ENCODE assay signal across 13 cellular contexts in the genomic region with DNA sequence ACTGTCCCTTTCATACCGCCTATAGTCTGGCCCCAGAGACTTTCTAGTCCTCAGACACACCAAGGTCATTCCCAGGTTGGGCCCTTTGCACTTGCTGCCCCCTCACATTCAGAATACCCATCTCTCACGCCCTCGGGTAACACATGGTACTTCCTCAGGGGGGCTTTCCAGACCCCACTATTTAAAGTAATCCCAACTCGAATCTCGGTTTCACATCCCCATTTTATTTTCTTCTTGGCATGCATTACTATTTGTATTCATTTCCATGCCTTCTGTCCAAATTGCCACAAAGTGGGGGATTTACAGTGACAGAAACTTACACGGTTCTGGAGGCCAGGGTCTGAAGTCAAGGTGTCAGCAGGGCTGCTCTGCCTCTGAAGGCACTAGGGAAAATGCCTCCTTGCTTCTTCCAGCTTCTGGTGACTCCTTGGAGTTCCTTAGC. TPM values are rescaled to one million over a fixed set of nuclear protein-coding genes. Genes with fewer than 3 reads are reported as not detected.
A peak's percentile ranks its signal among the peaks of the same experiment; 100 is the strongest.
DNase-seq lines count a peak whose midpoint lies in the region; ATAC-seq and TF ChIP-seq lines count a peak whose summit lies in the region.
"Had no signal": no experiment of that assay in that cellular context is flagged by ENCODE, and none has a peak within 500 bp of the region (broad histone marks: within the 10 kb centered on the region; RNA-seq: fewer than 3 reads in every experiment).

No MANE protein-coding gene starts in this region.

- peaks cover 4% of the 10 kb centered on the region for H3K27me3 Mint-ChIP-seq in neural progenitor cell (ENCODE audit: insufficient read depth, low read depth)

- peak; percentile 18 for TF ChIP-seq POLR2A in GM18951 (IDR thresholded peaks at IDR 0.05; ENCODE audit: extremely low read depth, insufficient read depth, insufficient read length)

- H3K4me2 ChIP-seq in neural progenitor cell (no peak overlapping the region), Karpas-422 (ENCODE audit: low read depth, low read length, poor library complexity, severe bottlenecking) (no peak overlapping the region)

- H3K79me2 ChIP-seq in neural progenitor cell (ENCODE audit: low read depth): no peaks in the 10 kb centered on the region
- H3K79me2 ChIP-seq in Karpas-422 (ENCODE audit: low read length): no peaks in the 10 kb centered on the region

- DNase-seq in neural progenitor cell (ENCODE audit: low spot score) (no peak), Karpas-422 (no peak), mesenteric fat pad (ENCODE audit: low spot score) (no peak)
- DNase-seq in stimulated activated CD4-positive, alpha-beta T cell treated with anti-CD3 and anti-CD28 coated beads, Interleukin-1b, Interleukin-23, amount 100 ng/mL, for 48 hours: no peak
- DNase-seq: activated B cell treated with CpG ODN at 0.5 μM for 24 hours, DMS79 treated with DMSO at 0.1 percent for 48 hours, GOT3 had no signal

- H3K9me2 ChIP-seq in Karpas-422 (replicated peaks; ENCODE audit: insufficient read depth, low read length): no peaks in the 10 kb centered on the region

- H3F3A ChIP-seq in neural progenitor cell (ENCODE audit: low read depth): peaks cover 18% of the 10 kb centered on the region

- in situ Hi-C loops in GM18951 (cut with MboI; ENCODE audit: low sequenced_read_pairs, unreplicated experiment): no loop called here

- peaks cover 2% of the 10 kb centered on the region for H3K4me1 Mint-ChIP-seq in neural progenitor cell

- H3K4me3 Mint-ChIP-seq in neural progenitor cell: no peak overlapping the region
- H3K4me3 Mint-ChIP-seq: activated B cell treated with CpG ODN at 0.5 μM for 24 hours had no signal

- no peaks in the 10 kb centered on the region for H3K9me3 Mint-ChIP-seq in neural progenitor cell
- H3K9me3 Mint-ChIP-seq: activated B cell treated with CpG ODN at 0.5 μM for 24 hours had no signal

- H2AFZ ChIP-seq in neural progenitor cell (replicated peaks) (no peak overlapping the region), Karpas-422 (ENCODE audit: low read length) (no peak overlapping the region)

- peaks cover 27% of the 10 kb centered on the region for H3K36me3 Mint-ChIP-seq in neural progenitor cell

- H3K27ac Mint-ChIP-seq in neural progenitor cell: no peak overlapping the region
- H3K27ac Mint-ChIP-seq: activated B cell treated with CpG ODN at 0.5 μM for 24 hours had no signal

- ATAC-seq in GM21576 (IDR thresholded peaks at IDR 0.05; ENCODE audit: unreplicated experiment): peak; percentile 60
- peak; percentile 65 for ATAC-seq in HG03103 (IDR thresholded peaks at IDR 0.05; ENCODE audit: low read depth, unreplicated experiment)
- ATAC-seq: K562 had no signal

- no peaks in the 10 kb centered on the region for H3K9me3 ChIP-seq in neural progenitor cell (ENCODE audit: low read depth)
- H3K9me3 ChIP-seq in Karpas-422 (ENCODE audit: low read length): no peaks in the 10 kb centered on the region

- H3K27me3 ChIP-seq in neural progenitor cell (no peaks in the 10 kb centered on the region), Karpas-422 (ENCODE audit: low read length) (no peaks in the 10 kb centered on the region)

- no peak overlapping the region for H3K4me3 ChIP-seq in neural progenitor cell
- H3K4me3 ChIP-seq in Karpas-422 (ENCODE audit: low read length): no peak overlapping the region
- H3K4me3 ChIP-seq: K562, skin epidermis had no signal

- H3K36me3 ChIP-seq in neural progenitor cell (peaks cover 10% of the 10 kb centered on the region), Karpas-422 (ENCODE audit: insufficient read depth, low read length) (no peaks in the 10 kb centered on the region)

- no peaks in the 10 kb centered on the region for H4K20me1 ChIP-seq in neural progenitor cell (ENCODE audit: low read depth)
- H4K20me1 ChIP-seq in Karpas-422 (ENCODE audit: insufficient read depth, low read depth, low read length): no peaks in the 10 kb centered on the region

- H3K4me1 ChIP-seq in neural progenitor cell: peaks cover 6% of the 10 kb centered on the region
- no peaks in the 10 kb centered on the region for H3K4me1 ChIP-seq in Karpas-422 (ENCODE audit: low read length)

- H3K9ac ChIP-seq in neural progenitor cell (no peak overlapping the region), Karpas-422 (ENCODE audit: low read length) (no peak overlapping the region)

- no peak for TF ChIP-seq CTCF in neural progenitor cell (IDR thresholded peaks at IDR 0.05)

- H3K27ac ChIP-seq in neural progenitor cell (peak overlapping the region; percentile 56), Karpas-422 (ENCODE audit: low read length) (no peak overlapping the region)
- H3K27ac ChIP-seq: epithelial cell of prostate, skin epidermis had no signal

RNA-seq across cellular contexts. Expression of a gene that starts 15.0 kb away (rescaled TPM):
- total RNA-seq in neural progenitor cell (ENCODE audit: low replicate concordance): 172 and 246 TPM in 2 replicates
- 16.1 and 17.7 TPM in 2 replicates for total RNA-seq in Karpas-422 (2014; rRNA removed; shearing (Covaris generic); ENCODE audit: low replicate concordance)
- 133 TPM for total RNA-seq in mesenteric fat pad
